In genomic region chr11:111639226-111639925, GRCh38 we compare ENCODE assay signal across 24 cellular contexts. TPM values are rescaled to one million over a fixed set of nuclear protein-coding genes. Genes with fewer than 3 reads are reported as not detected.
DNase-seq lines count a peak whose midpoint lies in the region; ATAC-seq and TF ChIP-seq lines count a peak whose summit lies in the region.
"Had no signal": no experiment of that assay in that cellular context is flagged by ENCODE, and none has a peak within 500 bp of the region (broad histone marks: within the 10 kb centered on the region; RNA-seq: fewer than 3 reads in every experiment).

No MANE protein-coding gene starts in this region.

- H3K4me3 Mint-ChIP-seq in activated naive CD4-positive, alpha-beta T cell treated with anti-CD3 and anti-CD28 coated beads, Interleukin-2, amount 10 ng/mL, durations not matched to agents 7 days and 5 days, result no peak overlapping the region
- no peak overlapping the region for H3K4me3 Mint-ChIP-seq in T-cell
- H3K4me3 Mint-ChIP-seq: CD8-positive, alpha-beta T cell; IgD-negative memory B cell had no signal

- H3K4me1 ChIP-seq in NT2/D1 (ENCODE audit: insufficient read depth, insufficient read length) (no peaks in the 10 kb centered on the region), mesendoderm (ENCODE audit: control insufficient read depth, low read depth, low read length) (peaks cover 2% of the 10 kb centered on the region)

- no peak overlapping the region for H3K4me2 ChIP-seq in mesendoderm (ENCODE audit: low read length)
- H3K4me2 ChIP-seq: PC-9 had no signal

- H3K27ac ChIP-seq in dorsolateral prefrontal cortex (peak overlapping the region in 40 of 59 donors; percentile 4 to 92 (median 42)), mesendoderm (ENCODE audit: low read depth, low read length) (no peak overlapping the region)
- H3K27ac ChIP-seq: PC-9 had no signal

- peaks cover 16% of the 10 kb centered on the region for H3K4me1 Mint-ChIP-seq in activated naive CD4-positive, alpha-beta T cell treated with anti-CD3 and anti-CD28 coated beads, Interleukin-2, amount 10 ng/mL, durations not matched to agents 7 days and 5 days
- H3K4me1 Mint-ChIP-seq in T-cell, result peaks cover 22 to 27% (median 22%) of the 10 kb centered on the region in 3 donors

- no peak overlapping the region for H2AK5ac ChIP-seq in mesendoderm (ENCODE audit: low read length)

- H3K27ac Mint-ChIP-seq in activated naive CD4-positive, alpha-beta T cell treated with anti-CD3 and anti-CD28 coated beads, Interleukin-2, amount 10 ng/mL, durations not matched to agents 7 days and 5 days, result no peak overlapping the region
- no peak overlapping the region for H3K27ac Mint-ChIP-seq in T-cell
- H3K27ac Mint-ChIP-seq: CD8-positive, alpha-beta T cell; IgD-negative memory B cell had no signal

- H3K9ac ChIP-seq in NT2/D1 (ENCODE audit: insufficient read length, low read depth) (no peak overlapping the region), mesendoderm (ENCODE audit: low read length) (no peak overlapping the region)

- WGBS in mesendoderm (ENCODE audit: extremely low coverage, insufficient coverage, low lambda C conversion rate), result no CpG with 5 or more reads among the region's 1 CpG

- H4K8ac ChIP-seq in mesendoderm (ENCODE audit: low read depth, low read length), result no peak overlapping the region

- peaks cover 22% of the 10 kb centered on the region for H3K36me3 Mint-ChIP-seq in activated naive CD4-positive, alpha-beta T cell treated with anti-CD3 and anti-CD28 coated beads, Interleukin-2, amount 10 ng/mL, durations not matched to agents 7 days and 5 days
- H3K36me3 Mint-ChIP-seq in T-cell, result peaks cover 49% of the 10 kb centered on the region

- TF ChIP-seq CTCF in dorsolateral prefrontal cortex (IDR thresholded peaks at IDR 0.05 in 54 of 56, conservative IDR thresholded peaks at IDR 0.05 in 2 of 56; ENCODE audit: low read depth in 1 of 56, partially characterized antibody in 56 of 56), result no peak

- H3K9me3 Mint-ChIP-seq in activated naive CD4-positive, alpha-beta T cell treated with anti-CD3 and anti-CD28 coated beads, Interleukin-2, amount 10 ng/mL, durations not matched to agents 7 days and 5 days, result no peaks in the 10 kb centered on the region
- no peaks in the 10 kb centered on the region for H3K9me3 Mint-ChIP-seq in T-cell
- H3K9me3 Mint-ChIP-seq: CD8-positive, alpha-beta T cell had no signal

- H3K27me3 ChIP-seq in NT2/D1 (ENCODE audit: insufficient read depth, insufficient read length), result no peaks in the 10 kb centered on the region
- H3K27me3 ChIP-seq in dorsolateral prefrontal cortex, result no peaks in the 10 kb centered on the region
- no peaks in the 10 kb centered on the region for H3K27me3 ChIP-seq in mesendoderm (ENCODE audit: insufficient read depth, low read length, poor library complexity)
- H3K27me3 ChIP-seq: MG63 had no signal

- H3K4me3 ChIP-seq in NT2/D1 (ENCODE audit: insufficient read length, low read depth) (no peak overlapping the region), dorsolateral prefrontal cortex (no peak overlapping the region), mesendoderm (ENCODE audit: low read length) (no peak overlapping the region)
- H3K4me3 ChIP-seq: MG63, PC-9 had no signal

- POLR2A ChIA-PET in T-cell (lab: Charles Lee), result no interaction called here

- H2BK15ac ChIP-seq in mesendoderm (replicated peaks; ENCODE audit: low read depth), result no peak overlapping the region

- no peak overlapping the region for H3K23ac ChIP-seq in mesendoderm (ENCODE audit: low read length)

- H2BK5ac ChIP-seq in mesendoderm (ENCODE audit: low read length), result no peak overlapping the region

- H3K79me1 ChIP-seq in mesendoderm (ENCODE audit: low read length), result no peaks in the 10 kb centered on the region

- CTCF ChIA-PET in activated naive CD4-positive, alpha-beta T cell treated with anti-CD3 and anti-CD28 coated beads, Interleukin-2, amount 10 ng/mL, durations not matched to agents 7 days and 5 days (lab: Charles Lee), result no interaction called here
- CTCF ChIA-PET in T-cell (lab: Charles Lee), result no interaction called here

- H3K56ac ChIP-seq in mesendoderm (ENCODE audit: low read length), result no peak overlapping the region

- H3K18ac ChIP-seq in mesendoderm (ENCODE audit: low read length), result peak overlapping the region; percentile 5

- H4K5ac ChIP-seq in mesendoderm (ENCODE audit: low read length), result no peak overlapping the region

- no peaks in the 10 kb centered on the region for H3K79me2 ChIP-seq in mesendoderm (ENCODE audit: control insufficient read depth, insufficient read depth, low read length)

- in situ Hi-C loops in KBM-7 (cut with MboI; ENCODE audit: low pct_unique_long_range_greater_than_20kb, low sequenced_read_pairs), result no loop called here

- ATAC-seq in HG03378 (IDR thresholded peaks at IDR 0.05; ENCODE audit: unreplicated experiment), result no peak
- no peak for ATAC-seq in T-cell (replicated peaks in 1 of 4)
- ATAC-seq: CD8-positive, alpha-beta T cell; HCT116 had no signal

- H3K27me3 Mint-ChIP-seq in activated naive CD4-positive, alpha-beta T cell treated with anti-CD3 and anti-CD28 coated beads, Interleukin-2, amount 10 ng/mL, durations not matched to agents 7 days and 5 days, result no peaks in the 10 kb centered on the region
- H3K27me3 Mint-ChIP-seq in T-cell, result no peaks in the 10 kb centered on the region
- H3K27me3 Mint-ChIP-seq: IgD-negative memory B cell had no signal

- H3K9me3 ChIP-seq in NT2/D1 (ENCODE audit: insufficient read depth, low read length), result no peaks in the 10 kb centered on the region
- H3K9me3 ChIP-seq: MG63 had no signal

- peak; percentile 45 for DNase-seq in ELF-1 (ENCODE audit: low read depth, low spot score)
- peak; percentile 11 for DNase-seq in NT2/D1 (ENCODE audit: low read depth, low spot score)
- DNase-seq in dorsolateral prefrontal cortex, result no peak
- DNase-seq in mesendoderm, result peak; percentile 67
- no peak for DNase-seq in KBM-7
- no peak for DNase-seq in activated naive CD4-positive, alpha-beta T cell treated with anti-CD3 and anti-CD28 coated beads, Interleukin-2, amount 10 ng/mL, durations not matched to agents 7 days and 5 days
- no peak for DNase-seq in T-cell
- DNase-seq: AML-193; C1 segment of cervical spinal cord; Calu3; CD8-positive, alpha-beta T cell; GF-D8; Karpas-422; MG63; NCI-H1417; NCI-H187; NCI-H446 treated with DMSO at 0.1 percent for 48 hours; NCI-H526 treated with DMSO at 0.1 percent for 48 hours; PC-9; RPMI8226; SHP77 had no signal

- peaks cover 5% of the 10 kb centered on the region for H3K36me3 ChIP-seq in NT2/D1 (ENCODE audit: insufficient read depth, insufficient read length, low read length)
- H3K36me3 ChIP-seq in mesendoderm (ENCODE audit: control insufficient read depth, insufficient read depth, low read length), result no peaks in the 10 kb centered on the region

- intact Hi-C loops in dorsolateral prefrontal cortex (cut with DNase I), result no loop called here

- H3K4ac ChIP-seq in mesendoderm (ENCODE audit: low read depth, low read length), result peak overlapping the region; percentile 36

- H2BK120ac ChIP-seq in mesendoderm (ENCODE audit: low read depth, low read length), result no peak overlapping the region

RNA-seq across cellular contexts. Expression of gene SIK2, which starts 37.1 kb away (rescaled TPM):
- 10 to 100 TPM; 33.1 to 72.4 (median 50.6) TPM for total RNA-seq in dorsolateral prefrontal cortex
- polyA plus RNA-seq in mesendoderm (2013, experiment 1 of 2), result 4.1 TPM
- polyA plus RNA-seq in mesendoderm (2013, experiment 2 of 2), result 4.1 TPM
- total RNA-seq in T-cell, result 10 to 100 TPM in 1 of 5 donors, 1 to 10 TPM in 4; 6.0 to 11.4 (median 9.1) TPM

Comparison
In these comparisons a context has a peak if more than half of its experiments do, and no peak if none do; other contexts are left out.
1. DNase-seq: peak in ELF-1 (single experiment), NT2/D1 (single experiment) and mesendoderm (single experiment); none in dorsolateral prefrontal cortex (0 of 10), KBM-7 (single experiment), activated naive CD4-positive, alpha-beta T cell treated with anti-CD3 and anti-CD28 coated beads, Interleukin-2, amount 10 ng/mL, durations not matched to agents 7 days and 5 days (single experiment) and T-cell (0 of 34).